Comparison of ENCODE assay signal across 11 cellular contexts in the genomic region with DNA sequence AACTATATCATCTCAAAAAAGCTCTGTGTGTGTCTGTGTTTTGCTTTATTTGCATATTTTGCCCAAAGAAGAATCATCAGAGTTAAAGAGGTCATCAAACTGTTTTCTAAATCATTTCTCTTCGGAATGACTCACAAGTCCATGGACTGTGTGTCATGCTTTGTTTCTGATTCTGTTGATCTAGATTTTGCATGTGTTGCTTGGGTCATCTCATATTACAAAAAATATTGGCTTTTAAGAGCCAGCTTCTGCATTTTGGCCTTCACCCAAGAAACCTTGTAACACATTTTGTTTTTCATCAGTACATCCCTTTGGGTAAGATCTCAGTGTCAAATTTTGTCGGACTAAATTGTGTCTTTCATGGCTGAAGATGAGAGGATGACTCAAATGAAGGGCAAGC.
A peak's percentile ranks its signal among the peaks of the same experiment; 100 is the strongest.
DNase-seq lines count a peak whose midpoint lies in the region; ATAC-seq and TF ChIP-seq lines count a peak whose summit lies in the region.
"Had no signal": no experiment of that assay in that cellular context is flagged by ENCODE, and none has a peak within 500 bp of the region (broad histone marks: within the 10 kb centered on the region; RNA-seq: fewer than 3 reads in every experiment).

No MANE protein-coding gene starts in this region.

- no peak for TF ChIP-seq POLR2A in erythroblast (IDR thresholded peaks at IDR 0.05; ENCODE audit: low read length)

- ATAC-seq in omental fat pad (ENCODE audit: low FRiP score) = no peak
- ATAC-seq: activated CD4-positive, CD25-positive, alpha-beta regulatory T cell treated with anti-CD3 and anti-CD28 coated beads, Interleukin-2, amount 50 U/mL, for 24 hours had no signal

- TF ChIP-seq CTCF in omental fat pad (IDR thresholded peaks at IDR 0.05) = no peak

- DNase-seq in ELR (ENCODE audit: low read depth) (peak; percentile 83), NCI-H128 (lab: John Stamatoyannopoulos, UW; ENCODE audit: unreplicated experiment) (peak; percentile 26), cerebellar cortex (ENCODE audit: low spot score) (peak; percentile 74), non-pigmented ciliary epithelial cell (ENCODE audit: low read depth) (peak; percentile 77), omental fat pad (ENCODE audit: low spot score) (no peak), erythroblast (lab: John Stamatoyannopoulos, UW) (no peak), GF-D8 (lab: John Stamatoyannopoulos, UW) (no peak)
- DNase-seq in activated CD4-positive, CD25-positive, alpha-beta regulatory T cell (lab: John Stamatoyannopoulos, UW) = no peak
- DNase-seq: COR-L47, SW 1271 had no signal

Comparison
In these comparisons a context has a peak if more than half of its experiments do, and no peak if none do; other contexts are left out.
1. DNase-seq: peak in ELR (single experiment), NCI-H128 (single experiment), cerebellar cortex (single experiment) and non-pigmented ciliary epithelial cell (single experiment); none in omental fat pad (single experiment), erythroblast (0 of 2), activated CD4-positive, CD25-positive, alpha-beta regulatory T cell (0 of 4) and GF-D8 (single experiment).